In genomic region chr2:52264911-52265310, GRCh38 we compare ENCODE assay signal across 12 cellular contexts.
"Had no signal": no experiment of that assay in that cellular context is flagged by ENCODE, and none has a peak within 500 bp of the region (broad histone marks: within the 10 kb centered on the region; RNA-seq: fewer than 3 reads in every experiment).

No MANE protein-coding gene starts in this region.

- H3K27ac ChIP-seq: SJSA1 had no signal

- H3K4me1 ChIP-seq: SJSA1 had no signal

- H3K4me2 ChIP-seq: SK-N-SH had no signal

- H3K9me2 ChIP-seq: SK-N-SH had no signal

- H3K9ac ChIP-seq: SK-N-SH had no signal

- ATAC-seq: Panc1, Right ventricle myocardium inferior had no signal

- H3K9me3 ChIP-seq: MG63, SK-N-SH had no signal

- H3K36me3 ChIP-seq: MG63, SJSA1 had no signal

- DNase-seq: Karpas-422; KG1; MG63; NCI-H2081 treated with DMSO at 0.1 percent for 48 hours; NCI-H446 treated with DMSO at 0.1 percent for 48 hours; NCI-H82; NK-92 treated with Interleukin-12 subunit alpha and Interleukin-12 subunit beta, amount 100 ng/mL, for 24 hours; SK-N-SH; T-helper 1 cell had no signal

- H3K4me3 ChIP-seq: MG63, SJSA1 had no signal

- H3K27me3 ChIP-seq: MG63, SJSA1 had no signal
